ENCODE assay signal across 8 cellular contexts in the genomic region with DNA sequence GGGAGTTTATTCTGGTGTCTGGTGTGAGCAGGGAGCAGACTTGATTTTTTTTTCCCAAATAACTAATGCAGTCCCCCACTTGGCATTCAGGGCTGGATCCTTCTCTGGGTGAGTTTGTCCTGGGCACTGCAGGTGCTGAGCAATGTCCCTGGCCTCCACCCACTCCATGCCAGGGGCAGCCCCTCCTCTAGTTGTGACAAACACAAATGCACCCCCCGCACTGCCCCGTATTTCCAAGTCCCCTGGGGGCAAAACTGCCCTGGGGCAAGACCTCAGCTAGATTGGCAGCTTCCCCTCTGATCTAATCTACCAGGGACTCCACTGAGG. TPM values are rescaled to one million over a fixed set of nuclear protein-coding genes. Genes with fewer than 3 reads are reported as not detected.
DNase-seq lines count a peak whose midpoint lies in the region; ATAC-seq and TF ChIP-seq lines count a peak whose summit lies in the region.

No MANE protein-coding gene starts in this region.

- peak overlapping the region; percentile 95 for H3K4me3 Mint-ChIP-seq in central memory CD8-positive, alpha-beta T cell

- no peak for ATAC-seq in central memory CD8-positive, alpha-beta T cell (replicated peaks; ENCODE audit: extremely low read depth, poor library complexity, severe bottlenecking)

- no peak overlapping the region for H3K9ac ChIP-seq in HUES48 (ENCODE audit: low read depth, low read length)

- H3K4me1 Mint-ChIP-seq in central memory CD8-positive, alpha-beta T cell: peaks cover 67% of the 10 kb centered on the region

- intact Hi-C loops in sigmoid colon (cut with DNase I): loop anchor here (5.0 kb wide), 1 partner anchor 72 kb away; the partner anchor contains the start of gene BTBD2
- intact Hi-C loops in thyroid gland (cut with DNase I): no loop called here

- H3K27me3 Mint-ChIP-seq in central memory CD8-positive, alpha-beta T cell: no peaks in the 10 kb centered on the region

- H3K36me3 ChIP-seq in HUES48 (ENCODE audit: control insufficient read depth, insufficient read depth, low read length): no peaks in the 10 kb centered on the region
- H3K36me3 ChIP-seq in sigmoid colon: peaks cover 0 to 6% (median 0%) of the 10 kb centered on the region in 4 donors
- no peaks in the 10 kb centered on the region for H3K36me3 ChIP-seq in thyroid gland

- peaks cover 9% of the 10 kb centered on the region; the same call in 1 of the 2 replicates for H3K4me1 ChIP-seq in HUES48 (ENCODE audit: control insufficient read depth, insufficient read depth, low read length)
- H3K4me1 ChIP-seq in sigmoid colon: peaks cover 0 to 96% (median 85%) of the 10 kb centered on the region in 4 donors
- peaks cover 12 to 51% of the 10 kb centered on the region in 2 donors for H3K4me1 ChIP-seq in thyroid gland

- TF ChIP-seq POLR2A in sigmoid colon (IDR thresholded peaks at IDR 0.05) (no peak), thyroid gland (IDR thresholded peaks at IDR 0.05) (no peak)

- peak overlapping the region; percentile 85 for H3K27ac Mint-ChIP-seq in central memory CD8-positive, alpha-beta T cell (ENCODE audit: low read depth)

- no peak for TF ChIP-seq EP300 in sigmoid colon (IDR thresholded peaks at IDR 0.05)

- DNase-seq in GM12864 (ENCODE audit: low read depth) (no peak), sigmoid colon (no peak), thyroid gland (no peak), DMS79 (lab: John Stamatoyannopoulos, UW) (no peak), GM20000 (ENCODE audit: low spot score) (no peak), NCI-H187 (lab: John Stamatoyannopoulos, UW) (no peak)
- DNase-seq in central memory CD8-positive, alpha-beta T cell (ENCODE audit: low spot score in 2 of 2): no peak

- no peaks in the 10 kb centered on the region for H3K9me3 Mint-ChIP-seq in central memory CD8-positive, alpha-beta T cell

- H3K4me3 ChIP-seq in GM12864 (ENCODE audit: low read depth, low read length): peak overlapping the region; percentile 43; the same call in 1 of the 2 replicates
- no peak overlapping the region for H3K4me3 ChIP-seq in HUES48 (ENCODE audit: low read depth, low read length)
- H3K4me3 ChIP-seq in sigmoid colon: no peak overlapping the region
- H3K4me3 ChIP-seq in thyroid gland (replicated peaks in 1 of 3): no peak overlapping the region

- peaks cover 28% of the 10 kb centered on the region for H3K36me3 Mint-ChIP-seq in central memory CD8-positive, alpha-beta T cell (ENCODE audit: insufficient read depth)

- H3K27me3 ChIP-seq in HUES48 (ENCODE audit: control insufficient read depth, insufficient read depth, low read length) (no peaks in the 10 kb centered on the region), sigmoid colon (no peaks in the 10 kb centered on the region), thyroid gland (no peaks in the 10 kb centered on the region)

- TF ChIP-seq CTCF in GM12864 (IDR thresholded peaks at IDR 0.05; ENCODE audit: low read depth, low read length, missing control alignments): no peak
- no peak for TF ChIP-seq CTCF in sigmoid colon (IDR thresholded peaks at IDR 0.05)
- no peak for TF ChIP-seq CTCF in thyroid gland (IDR thresholded peaks at IDR 0.05)
- no peak for TF ChIP-seq CTCF in GM20000 (IDR thresholded peaks at IDR 0.05; ENCODE audit: extremely low read depth, missing control alignments)

- H3K9me3 ChIP-seq in HUES48 (ENCODE audit: control insufficient read depth, insufficient read depth, low read length): no peaks in the 10 kb centered on the region
- no peaks in the 10 kb centered on the region for H3K9me3 ChIP-seq in sigmoid colon
- H3K9me3 ChIP-seq in thyroid gland: no peaks in the 10 kb centered on the region

- H3K27ac ChIP-seq in HUES48 (ENCODE audit: low read depth, low read length): peak overlapping the region; percentile 17
- H3K27ac ChIP-seq in sigmoid colon: peak overlapping the region; percentile 88 to 99 (median 93)
- no peak overlapping the region for H3K27ac ChIP-seq in thyroid gland

- WGBS in sigmoid colon, 2 donors: 63 to 81% methylated on average over 2 of the region's 2 CpGs
- 79% methylated on average over 2 of the region's 2 CpGs; no CpG with 5 or more reads in 1 of the 2 donors for WGBS in thyroid gland, 2 donors

RNA-seq across cellular contexts. Expression of gene MOB3A, which starts 6.4 kb away (rescaled TPM):
- total RNA-seq in sigmoid colon: 10 to 100 TPM; 25.7 to 65.4 (median 32.0) TPM
- polyA plus RNA-seq in sigmoid colon: 10 to 100 TPM; 14.4 to 36.1 (median 14.6) TPM
- 10 to 100 TPM; 18.5 to 40.4 (median 26.6) TPM for total RNA-seq in thyroid gland

RNA-seq across cellular contexts. Expression of gene IZUMO4, which starts 7.0 kb away (rescaled TPM):
- total RNA-seq in sigmoid colon (1 to 10 TPM; 2.3 to 6.0 (median 4.6) TPM), thyroid gland (1 to 10 TPM; 1.1 to 4.2 (median 2.9) TPM)
- polyA plus RNA-seq in sigmoid colon: 1 to 10 TPM; 2.4 to 8.5 (median 3.5) TPM

RNA-seq across cellular contexts. Expression of gene MKNK2, which starts 38.6 kb away (rescaled TPM):
- 100 to 1,000 TPM in 3 of 4 donors, 10 to 100 TPM in 1; 83.1 to 124 (median 107) TPM for total RNA-seq in sigmoid colon
- 100 to 1,000 TPM; 121 to 157 (median 129) TPM for polyA plus RNA-seq in sigmoid colon
- total RNA-seq in thyroid gland: 100 to 1,000 TPM; 106 to 161 (median 123) TPM

Comparison
In these comparisons a context has a peak if more than half of its experiments do, and no peak if none do; other contexts are left out.
1. H3K27ac ChIP-seq: peak in HUES48 (single experiment) and sigmoid colon (4 of 4); none in thyroid gland (0 of 3).